ENCODE assay signal across 1 cellular context in the genomic region with DNA sequence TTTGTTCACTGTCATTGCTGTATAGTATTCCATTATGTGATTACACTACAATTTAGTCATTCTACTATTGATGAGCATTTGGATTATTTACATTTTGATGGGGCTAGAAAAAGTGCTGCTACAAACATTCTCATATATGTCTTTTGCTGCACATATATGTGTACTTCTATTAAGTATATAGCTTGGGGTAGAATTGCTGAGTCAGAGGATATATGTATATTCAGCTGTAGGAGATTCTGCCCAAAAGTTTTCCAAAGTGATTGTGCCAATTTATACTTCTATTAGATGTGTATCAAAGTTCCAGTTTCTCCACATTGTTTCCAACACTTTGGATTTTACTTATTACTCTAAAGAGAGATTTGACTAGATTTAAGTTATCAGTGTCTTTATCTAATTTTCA.
TF ChIP-seq lines count a peak whose summit lies in the region.

No MANE protein-coding gene starts in this region.

TF ChIP-seq in K562, 482 proteins besides CTCF, POLR2A, EP300 and RAD21 (continued from another document and continues in another):
- TF ChIP-seq RREB1 (CRISPR knock-in tag; IDR thresholded peaks at IDR 0.05) (no peak), ATF1 (CRISPR knock-in tag; IDR thresholded peaks at IDR 0.05) (no peak), ATF1 (tag; IDR thresholded peaks at IDR 0.05) (no peak), ZZZ3 (IDR thresholded peaks at IDR 0.05) (no peak), RBFOX2 (IDR thresholded peaks at IDR 0.05; ENCODE audit: low read depth, low read length) (no peak), ESRRA (IDR thresholded peaks at IDR 0.05; ENCODE audit: borderline replicate concordance, low read depth) (no peak), SMARCA5 (IDR thresholded peaks at IDR 0.05) (no peak), MTA3 (IDR thresholded peaks at IDR 0.05; ENCODE audit: borderline replicate concordance) (no peak), CBFB (CRISPR knock-in tag; IDR thresholded peaks at IDR 0.05) (no peak), ERF (CRISPR knock-in tag; IDR thresholded peaks at IDR 0.05) (no peak), ZNF133 (CRISPR knock-in tag; IDR thresholded peaks at IDR 0.05) (no peak), MAFG (tag; conservative IDR thresholded peaks at IDR 0.05) (peak; percentile 40), HIVEP1 (CRISPR knock-in tag; IDR thresholded peaks at IDR 0.05) (no peak), NFYB (IDR thresholded peaks at IDR 0.05; ENCODE audit: extremely low read depth, insufficient read length) (no peak), SMAD1 (IDR thresholded peaks at IDR 0.05; ENCODE audit: low read depth, low read length, partially characterized antibody) (no peak), ZC3H11A (IDR thresholded peaks at IDR 0.05; ENCODE audit: low read depth, low read length) (no peak), ZNF644 (tag; IDR thresholded peaks at IDR 0.05; ENCODE audit: low read depth) (no peak), IRF2 (CRISPR knock-in tag; IDR thresholded peaks at IDR 0.05) (no peak), SIX5 (IDR thresholded peaks at IDR 0.05; ENCODE audit: borderline replicate concordance in 1 of 2, insufficient read depth in 1 of 2, low read depth in 1 of 2, low read length in 2 of 2) (no peak), KLF10 (CRISPR knock-in tag; IDR thresholded peaks at IDR 0.05) (no peak), ILF3 (IDR thresholded peaks at IDR 0.05; ENCODE audit: borderline replicate concordance) (no peak), KDM2B (CRISPR knock-in tag; IDR thresholded peaks at IDR 0.05) (no peak), ZFP91 (CRISPR knock-in tag; IDR thresholded peaks at IDR 0.05) (no peak), ZNF311 (CRISPR knock-in tag; IDR thresholded peaks at IDR 0.05) (no peak), C11orf30 (IDR thresholded peaks at IDR 0.05; ENCODE audit: low read depth) (peak; percentile 23; the same call in 1 of the 2 replicates), NFE2L1 (tag; IDR thresholded peaks at IDR 0.05; ENCODE audit: borderline replicate concordance, low read depth) (0 out of 2 replicates have a peak, but pooled peaks have one; percentile 7), DIDO1 (tag; IDR thresholded peaks at IDR 0.05; ENCODE audit: low read depth) (no peak), PREB (CRISPR knock-in tag; IDR thresholded peaks at IDR 0.05) (no peak), MAFF (IDR thresholded peaks at IDR 0.05; ENCODE audit: low read length) (peak; percentile 22; the same call in 1 of the 2 replicates), MIER1 (IDR thresholded peaks at IDR 0.05; ENCODE audit: low read depth) (no peak), CHD1 (IDR thresholded peaks at IDR 0.05; ENCODE audit: low read length) (no peak)
- TF ChIP-seq, protein P1, sequence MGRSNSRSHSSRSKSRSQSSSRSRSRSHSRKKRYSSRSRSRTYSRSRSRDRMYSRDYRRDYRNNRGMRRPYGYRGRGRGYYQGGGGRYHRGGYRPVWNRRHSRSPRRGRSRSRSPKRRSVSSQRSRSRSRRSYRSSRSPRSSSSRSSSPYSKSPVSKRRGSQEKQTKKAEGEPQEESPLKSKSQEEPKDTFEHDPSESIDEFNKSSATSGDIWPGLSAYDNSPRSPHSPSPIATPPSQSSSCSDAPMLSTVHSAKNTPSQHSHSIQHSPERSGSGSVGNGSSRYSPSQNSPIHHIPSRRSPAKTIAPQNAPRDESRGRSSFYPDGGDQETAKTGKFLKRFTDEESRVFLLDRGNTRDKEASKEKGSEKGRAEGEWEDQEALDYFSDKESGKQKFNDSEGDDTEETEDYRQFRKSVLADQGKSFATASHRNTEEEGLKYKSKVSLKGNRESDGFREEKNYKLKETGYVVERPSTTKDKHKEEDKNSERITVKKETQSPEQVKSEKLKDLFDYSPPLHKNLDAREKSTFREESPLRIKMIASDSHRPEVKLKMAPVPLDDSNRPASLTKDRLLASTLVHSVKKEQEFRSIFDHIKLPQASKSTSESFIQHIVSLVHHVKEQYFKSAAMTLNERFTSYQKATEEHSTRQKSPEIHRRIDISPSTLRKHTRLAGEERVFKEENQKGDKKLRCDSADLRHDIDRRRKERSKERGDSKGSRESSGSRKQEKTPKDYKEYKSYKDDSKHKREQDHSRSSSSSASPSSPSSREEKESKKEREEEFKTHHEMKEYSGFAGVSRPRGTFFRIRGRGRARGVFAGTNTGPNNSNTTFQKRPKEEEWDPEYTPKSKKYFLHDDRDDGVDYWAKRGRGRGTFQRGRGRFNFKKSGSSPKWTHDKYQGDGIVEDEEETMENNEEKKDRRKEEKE (IDR thresholded peaks at IDR 0.05; ENCODE audit: borderline replicate concordance in 1 of 2, control insufficient read depth in 1 of 2, low read depth in 2 of 2, low read length in 1 of 2): no peak
- TF ChIP-seq, protein P2, sequence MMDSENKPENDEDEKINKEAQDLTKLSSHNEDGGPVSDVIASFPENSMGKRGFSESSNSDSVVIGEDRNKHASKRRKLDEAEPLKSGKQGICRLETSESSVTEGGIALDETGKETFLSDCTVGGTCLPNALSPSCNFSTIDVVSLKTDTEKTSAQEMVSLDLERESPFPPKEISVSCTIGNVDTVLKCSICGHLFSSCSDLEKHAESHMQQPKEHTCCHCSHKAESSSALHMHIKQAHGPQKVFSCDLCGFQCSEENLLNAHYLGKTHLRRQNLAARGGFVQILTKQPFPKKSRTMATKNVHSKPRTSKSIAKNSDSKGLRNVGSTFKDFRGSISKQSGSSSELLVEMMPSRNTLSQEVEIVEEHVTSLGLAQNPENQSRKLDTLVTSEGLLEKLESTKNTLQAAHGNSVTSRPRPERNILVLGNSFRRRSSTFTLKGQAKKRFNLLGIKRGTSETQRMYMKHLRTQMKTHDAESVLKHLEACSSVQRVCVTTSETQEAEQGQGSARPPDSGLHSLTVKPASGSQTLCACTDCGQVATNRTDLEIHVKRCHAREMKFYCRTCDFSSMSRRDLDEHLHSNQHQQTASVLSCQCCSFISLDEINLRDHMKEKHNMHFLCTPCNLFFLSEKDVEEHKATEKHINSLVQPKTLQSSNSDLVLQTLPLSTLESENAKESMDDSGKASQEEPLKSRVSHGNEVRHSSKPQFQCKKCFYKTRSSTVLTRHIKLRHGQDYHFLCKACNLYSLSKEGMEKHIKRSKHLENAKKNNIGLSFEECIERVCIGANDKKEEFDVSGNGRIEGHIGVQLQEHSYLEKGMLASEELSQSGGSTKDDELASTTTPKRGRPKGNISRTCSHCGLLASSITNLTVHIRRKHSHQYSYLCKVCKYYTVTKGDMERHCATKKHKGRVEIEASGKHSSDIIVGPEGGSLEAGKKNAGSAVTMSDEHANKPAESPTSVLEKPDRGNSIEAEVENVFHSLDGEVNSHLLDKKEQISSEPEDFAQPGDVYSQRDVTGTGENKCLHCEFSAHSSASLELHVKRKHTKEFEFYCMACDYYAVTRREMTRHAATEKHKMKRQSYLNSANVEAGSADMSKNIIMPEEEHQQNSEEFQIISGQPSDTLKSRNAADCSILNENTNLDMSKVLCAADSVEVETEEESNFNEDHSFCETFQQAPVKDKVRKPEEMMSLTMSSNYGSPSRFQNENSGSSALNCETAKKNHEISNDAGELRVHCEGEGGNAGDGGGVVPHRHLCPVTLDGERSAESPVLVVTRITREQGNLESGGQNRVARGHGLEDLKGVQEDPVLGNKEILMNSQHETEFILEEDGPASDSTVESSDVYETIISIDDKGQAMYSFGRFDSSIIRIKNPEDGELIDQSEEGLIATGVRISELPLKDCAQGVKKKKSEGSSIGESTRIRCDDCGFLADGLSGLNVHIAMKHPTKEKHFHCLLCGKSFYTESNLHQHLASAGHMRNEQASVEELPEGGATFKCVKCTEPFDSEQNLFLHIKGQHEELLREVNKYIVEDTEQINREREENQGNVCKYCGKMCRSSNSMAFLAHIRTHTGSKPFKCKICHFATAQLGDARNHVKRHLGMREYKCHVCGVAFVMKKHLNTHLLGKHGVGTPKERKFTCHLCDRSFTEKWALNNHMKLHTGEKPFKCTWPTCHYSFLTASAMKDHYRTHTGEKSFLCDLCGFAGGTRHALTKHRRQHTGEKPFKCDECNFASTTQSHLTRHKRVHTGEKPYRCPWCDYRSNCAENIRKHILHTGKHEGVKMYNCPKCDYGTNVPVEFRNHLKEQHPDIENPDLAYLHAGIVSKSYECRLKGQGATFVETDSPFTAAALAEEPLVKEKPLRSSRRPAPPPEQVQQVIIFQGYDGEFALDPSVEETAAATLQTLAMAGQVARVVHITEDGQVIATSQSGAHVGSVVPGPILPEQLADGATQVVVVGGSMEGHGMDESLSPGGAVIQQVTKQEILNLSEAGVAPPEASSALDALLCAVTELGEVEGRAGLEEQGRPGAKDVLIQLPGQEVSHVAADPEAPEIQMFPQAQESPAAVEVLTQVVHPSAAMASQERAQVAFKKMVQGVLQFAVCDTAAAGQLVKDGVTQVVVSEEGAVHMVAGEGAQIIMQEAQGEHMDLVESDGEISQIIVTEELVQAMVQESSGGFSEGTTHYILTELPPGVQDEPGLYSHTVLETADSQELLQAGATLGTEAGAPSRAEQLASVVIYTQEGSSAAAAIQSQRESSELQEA (IDR thresholded peaks at IDR 0.05; ENCODE audit: low read depth): no peak
- TF ChIP-seq, protein P3, sequence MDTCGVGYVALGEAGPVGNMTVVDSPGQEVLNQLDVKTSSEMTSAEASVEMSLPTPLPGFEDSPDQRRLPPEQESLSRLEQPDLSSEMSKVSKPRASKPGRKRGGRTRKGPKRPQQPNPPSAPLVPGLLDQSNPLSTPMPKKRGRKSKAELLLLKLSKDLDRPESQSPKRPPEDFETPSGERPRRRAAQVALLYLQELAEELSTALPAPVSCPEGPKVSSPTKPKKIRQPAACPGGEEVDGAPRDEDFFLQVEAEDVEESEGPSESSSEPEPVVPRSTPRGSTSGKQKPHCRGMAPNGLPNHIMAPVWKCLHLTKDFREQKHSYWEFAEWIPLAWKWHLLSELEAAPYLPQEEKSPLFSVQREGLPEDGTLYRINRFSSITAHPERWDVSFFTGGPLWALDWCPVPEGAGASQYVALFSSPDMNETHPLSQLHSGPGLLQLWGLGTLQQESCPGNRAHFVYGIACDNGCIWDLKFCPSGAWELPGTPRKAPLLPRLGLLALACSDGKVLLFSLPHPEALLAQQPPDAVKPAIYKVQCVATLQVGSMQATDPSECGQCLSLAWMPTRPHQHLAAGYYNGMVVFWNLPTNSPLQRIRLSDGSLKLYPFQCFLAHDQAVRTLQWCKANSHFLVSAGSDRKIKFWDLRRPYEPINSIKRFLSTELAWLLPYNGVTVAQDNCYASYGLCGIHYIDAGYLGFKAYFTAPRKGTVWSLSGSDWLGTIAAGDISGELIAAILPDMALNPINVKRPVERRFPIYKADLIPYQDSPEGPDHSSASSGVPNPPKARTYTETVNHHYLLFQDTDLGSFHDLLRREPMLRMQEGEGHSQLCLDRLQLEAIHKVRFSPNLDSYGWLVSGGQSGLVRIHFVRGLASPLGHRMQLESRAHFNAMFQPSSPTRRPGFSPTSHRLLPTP (IDR thresholded peaks at IDR 0.05; ENCODE audit: borderline replicate concordance, extremely low read depth, insufficient read length): no peak
